In the genomic region with DNA sequence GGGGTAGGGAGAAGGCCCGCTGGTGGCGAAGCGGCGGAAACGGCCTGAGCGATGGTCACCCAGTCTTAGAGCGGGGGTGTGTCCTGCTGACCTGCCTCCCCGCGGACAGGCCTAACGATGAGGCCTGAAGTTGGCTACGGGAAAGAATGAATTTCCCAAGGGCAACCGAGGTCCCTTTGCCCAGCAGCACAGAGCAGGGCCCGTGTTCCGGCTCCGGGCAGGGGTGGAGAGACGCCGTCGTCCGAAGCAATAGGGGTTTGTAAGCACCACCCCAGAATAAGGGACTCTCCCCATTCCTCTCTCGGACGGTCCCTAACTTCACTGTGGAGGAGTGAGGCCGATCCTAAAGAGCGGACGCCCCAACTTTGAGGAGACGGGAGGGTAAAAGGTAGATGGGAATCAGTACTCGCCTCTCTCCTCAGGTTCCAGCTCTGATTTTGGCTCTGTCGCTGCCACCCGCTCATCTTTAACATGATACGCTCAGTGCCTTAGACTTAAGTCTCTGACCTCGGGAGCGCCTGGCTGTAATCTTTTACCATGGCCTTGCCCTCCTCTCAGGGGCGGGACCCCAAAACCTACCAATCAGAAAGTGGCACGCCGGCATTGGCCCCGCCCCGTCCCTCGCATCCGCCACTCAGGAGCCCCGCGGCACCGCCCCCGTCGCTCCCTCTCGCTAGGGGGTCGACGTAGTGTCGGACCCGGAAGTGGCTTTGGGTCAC, we compare ENCODE assay signal across 9 cellular contexts. TPM values are rescaled to one million over a fixed set of nuclear protein-coding genes. Genes with fewer than 3 reads are reported as not detected.
DNase-seq lines count a peak whose midpoint lies in the region; ATAC-seq, FAIRE-seq and TF ChIP-seq lines count a peak whose summit lies in the region.
"Had no signal": no experiment of that assay in that cellular context is flagged by ENCODE, and none has a peak within 500 bp of the region (broad histone marks: within the 10 kb centered on the region; RNA-seq: fewer than 3 reads in every experiment).

A gene with protein sequence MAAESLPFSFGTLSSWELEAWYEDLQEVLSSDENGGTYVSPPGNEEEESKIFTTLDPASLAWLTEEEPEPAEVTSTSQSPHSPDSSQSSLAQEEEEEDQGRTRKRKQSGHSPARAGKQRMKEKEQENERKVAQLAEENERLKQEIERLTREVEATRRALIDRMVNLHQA (minus strand): TSS at position 507 of the 719 bp plus-strand sequence. CDS start 3,108 bp downstream, outside the sequence.

- H4K20me1 ChIP-seq in keratinocyte (ENCODE audit: control insufficient read depth, extremely low read depth, insufficient read depth, low read length), result peaks cover 17% of the 10 kb centered on the region

- DNase-seq in AG09309 (ENCODE audit: low read depth) (peak; percentile 92), NCI-H446 treated with DMSO at 0.1 percent for 48 hours (lab: John Stamatoyannopoulos, UW) (peak; percentile 96), keratinocyte (ENCODE audit: low read depth, low spot score) (peak; percentile 92)
- peak; percentile 99 for DNase-seq in activated CD4-positive, CD25-positive, alpha-beta regulatory T cell treated with anti-CD3 and anti-CD28 coated beads, Interleukin-2, amount 50 U/mL, for 16 hours (ENCODE audit: low read depth, low spot score)
- DNase-seq in central memory CD8-positive, alpha-beta T cell (ENCODE audit: low spot score in 2 of 2), result peak; percentile 98 to 99
- peak; percentile 98 to 100 (median 100) for DNase-seq in stimulated activated CD4-positive, alpha-beta T cell treated with anti-CD3 and anti-CD28 coated beads, Interleukin-12 subunit alpha, Interleukin-12 subunit beta, amount 100 ng/mL, for 48 hours (ENCODE audit: low read depth in 2 of 3, low spot score in 1 of 3)

- H3K4me3 ChIP-seq in AG09309 (ENCODE audit: control insufficient read depth, low read depth, low read length), result peak within 1 kb of the TSS; percentile 97
- H3K4me3 ChIP-seq in keratinocyte (ENCODE audit: control insufficient read depth in 2 of 3, extremely low read depth in 1 of 3, insufficient read depth in 2 of 3, low read depth in 1 of 3, low read length in 3 of 3), result peak within 1 kb of the TSS; percentile 89 to 99 (median 90)

- no peaks in the 10 kb centered on the region for H3K27me3 Mint-ChIP-seq in central memory CD8-positive, alpha-beta T cell

- FAIRE-seq in keratinocyte (lab: Jason Lieb, UNC), result no peak
- FAIRE-seq: colon had no signal

- H3K4me2 ChIP-seq in keratinocyte (ENCODE audit: control insufficient read depth, extremely low read depth, insufficient read depth, low read depth, low read length), result peak within 1 kb of the TSS; percentile 97

- TF ChIP-seq CTCF in AG09309 (IDR thresholded peaks at IDR 0.05; ENCODE audit: control insufficient read depth, insufficient read depth, low read depth, low read length, missing control alignments) (no peak), keratinocyte (optimal IDR thresholded peaks at IDR 0.05 in 1 of 3, IDR thresholded peaks at IDR 0.05 in 1 of 3, conservative IDR thresholded peaks at IDR 0.05 in 1 of 3; ENCODE audit: extremely low read depth in 1 of 3, insufficient read depth in 2 of 3, low read length in 3 of 3) (no peak)

- H3K27ac ChIP-seq in keratinocyte (ENCODE audit: control insufficient read depth, insufficient read depth, low read length), result peak within 1 kb of the TSS; percentile 99

- peak within 1 kb of the TSS; percentile 99 for H3K27ac Mint-ChIP-seq in central memory CD8-positive, alpha-beta T cell (ENCODE audit: low read depth)

- peaks cover 42% of the 10 kb centered on the region for H3K79me2 ChIP-seq in keratinocyte (ENCODE audit: control insufficient read depth, insufficient read depth, low read length)

- H3K4me3 Mint-ChIP-seq in central memory CD8-positive, alpha-beta T cell, result peak within 1 kb of the TSS; percentile 98

- H3K9ac ChIP-seq in keratinocyte (ENCODE audit: control insufficient read depth, extremely low read depth, insufficient read depth, low read length), result peak within 1 kb of the TSS; percentile 100

- peaks cover 2% of the 10 kb centered on the region for H3K9me1 ChIP-seq in keratinocyte (ENCODE audit: control insufficient read depth, extremely low read depth, insufficient read depth, low read length)

- no peaks in the 10 kb centered on the region for H3K27me3 ChIP-seq in keratinocyte (ENCODE audit: control insufficient read depth, extremely low read depth, insufficient read depth, low read length)

- peaks cover 63% of the 10 kb centered on the region for H3K36me3 Mint-ChIP-seq in central memory CD8-positive, alpha-beta T cell (ENCODE audit: insufficient read depth)

- peaks cover 36% of the 10 kb centered on the region for H3K4me1 ChIP-seq in keratinocyte (ENCODE audit: control insufficient read depth, extremely low read depth, insufficient read depth, low read length)

- dilution Hi-C loops in keratinocyte (cut with MboI; ENCODE audit: extremely low pct_ligation_motif_present, low sequenced_read_pairs), result no loop called here

- H2AFZ ChIP-seq in keratinocyte (ENCODE audit: control insufficient read depth, low read length), result peak within 1 kb of the TSS; percentile 68

- no peaks in the 10 kb centered on the region for H3K9me3 Mint-ChIP-seq in central memory CD8-positive, alpha-beta T cell

- H3K4me1 Mint-ChIP-seq in central memory CD8-positive, alpha-beta T cell, result peaks cover 56% of the 10 kb centered on the region

- ATAC-seq in GM19043 (IDR thresholded peaks at IDR 0.05; ENCODE audit: low read depth, unreplicated experiment) (peak; percentile 68), HG03354 (IDR thresholded peaks at IDR 0.05; ENCODE audit: poor library complexity, severe bottlenecking, unreplicated experiment) (peak; percentile 70)
- ATAC-seq in central memory CD8-positive, alpha-beta T cell (replicated peaks; ENCODE audit: extremely low read depth, poor library complexity, severe bottlenecking), result peak; percentile 70

- peaks cover 30 to 54% of the 10 kb centered on the region in 2 experiments for H3K36me3 ChIP-seq in keratinocyte (ENCODE audit: control insufficient read depth in 2 of 2, extremely low read depth in 1 of 2, insufficient read depth in 2 of 2, low read length in 2 of 2)

- no peaks in the 10 kb centered on the region for H3K9me3 ChIP-seq in keratinocyte (ENCODE audit: control insufficient read depth, low read depth, low read length)

RNA-seq across cellular contexts. Expression of the gene that starts here (rescaled TPM):
- polyA plus RNA-seq in keratinocyte, result 7.8 to 25.6 TPM (median 23.6 TPM) in 3 replicates
- polyA plus RNA-seq in keratinocyte (2011; ENCODE audit: low read depth), result 50.2 TPM
- polyA plus RNA-seq in keratinocyte (2011; cell fraction: cytosol; rRNA removed), result 11.4 and 13.0 TPM in 2 replicates
- polyA plus RNA-seq in keratinocyte (2011; cell fraction: nucleus; rRNA removed), result 38.4 and 40.9 TPM in 2 replicates
- 5.9 and 87.6 TPM in 2 replicates for polyA plus RNA-seq in keratinocyte (2012; ENCODE audit: low replicate concordance)
- polyA minus RNA-seq in keratinocyte, result 1.8 to 9.1 TPM (median 3.2 TPM) in 3 replicates
- 3.8 TPM for polyA minus RNA-seq in keratinocyte (2011; cell fraction: cytosol; rRNA and poly(A)+ RNA removed)
- polyA minus RNA-seq in keratinocyte (2011; cell fraction: nucleus; rRNA and poly(A)+ RNA removed), result 6.5 and 14.2 TPM in 2 replicates

Comparison
In these comparisons a context has a peak if more than half of its experiments do, and no peak if none do; other contexts are left out.
1. Peak in every context shown above with its lines: DNase-seq, ATAC-seq, H3K4me3 ChIP-seq and H3K27ac ChIP-seq.